Comparison of ENCODE assay signal across 1 cellular context in genomic region chr5:21654551-21654950, GRCh38.
TF ChIP-seq lines count a peak whose summit lies in the region.

No MANE protein-coding gene starts in this region.

TF ChIP-seq in GM23338, 12 proteins besides CTCF, POLR2A, EP300 and RAD21 (continued from another document):
- TF ChIP-seq ZNF462 (CRISPR knock-in tag; IDR thresholded peaks at IDR 0.05) = no peak
- no peak for TF ChIP-seq STAT1 (IDR thresholded peaks at IDR 0.05; ENCODE audit: unreplicated experiment)
